8 cellular contexts compared by ENCODE assay signal in genomic region chr17:83081561-83082201, GRCh38. TPM values are rescaled to one million over a fixed set of nuclear protein-coding genes. Genes with fewer than 3 reads are reported as not detected.
DNase-seq lines count a peak whose midpoint lies in the region; ATAC-seq and TF ChIP-seq lines count a peak whose summit lies in the region.

No MANE protein-coding gene starts in this region.

- WGBS in prostate gland, result 80% methylated on average over 26 of the region's 26 CpGs

- peak overlapping the region; percentile 36 for H3K27ac Mint-ChIP-seq in CD4-positive, alpha-beta T cell
- H3K27ac Mint-ChIP-seq in T-helper 17 cell, result peak overlapping the region; percentile 72

- no peak for TF ChIP-seq POLR2A in prostate gland (IDR thresholded peaks at IDR 0.05)

- H3K9me3 ChIP-seq in CD4-positive, alpha-beta T cell (ENCODE audit: control insufficient read depth, low read length), result no peaks in the 10 kb centered on the region
- H3K9me3 ChIP-seq in T-helper 17 cell (ENCODE audit: control insufficient read depth, low read length, poor library complexity, severe bottlenecking) (no peaks in the 10 kb centered on the region), prostate gland (no peaks in the 10 kb centered on the region)

- peaks cover 10% of the 10 kb centered on the region for H3K27me3 ChIP-seq in CD4-positive, alpha-beta T cell (ENCODE audit: control insufficient read depth, insufficient read depth, low read length)
- no peaks in the 10 kb centered on the region for H3K27me3 ChIP-seq in prostate gland (replicated peaks; ENCODE audit: insufficient read depth)

- intact Hi-C loops in CD4-positive, alpha-beta T cell (cut with DNase I, micrococcal nuclease), result no loop called here
- intact Hi-C loops in prostate gland (cut with DNase I), result no loop called here

- H3K4me1 Mint-ChIP-seq in CD4-positive, alpha-beta T cell (ENCODE audit: low read depth), result peaks cover 7% of the 10 kb centered on the region
- H3K4me1 Mint-ChIP-seq in T-helper 17 cell, result peaks cover 21% of the 10 kb centered on the region

- H3K4me3 ChIP-seq in prostate gland, result peak overlapping the region; percentile 70 to 71

- TF ChIP-seq CTCF in CD4-positive, alpha-beta T cell (IDR thresholded peaks at IDR 0.05), result no peak
- TF ChIP-seq CTCF in prostate gland (IDR thresholded peaks at IDR 0.05), result no peak

- DNase-seq in CD4-positive, alpha-beta T cell, result no peak
- no peak for DNase-seq in T-helper 17 cell
- peak; percentile 38 for DNase-seq in fibroblast of the conjunctiva (ENCODE audit: low read depth)
- DNase-seq in prostate gland (ENCODE audit: low spot score), result no peak
- no peak for DNase-seq in NCI-H345 (lab: John Stamatoyannopoulos, UW)
- DNase-seq in stimulated activated naive CD4-positive, alpha-beta T cell (lab: John Stamatoyannopoulos, UW), result no peak

- no peaks in the 10 kb centered on the region for H3K36me3 Mint-ChIP-seq in CD4-positive, alpha-beta T cell (ENCODE audit: low read depth)
- H3K36me3 Mint-ChIP-seq in T-helper 17 cell (ENCODE audit: low read depth), result no peaks in the 10 kb centered on the region

- H3K27ac ChIP-seq in CD4-positive, alpha-beta T cell (ENCODE audit: low read depth, low read length), result no peak overlapping the region
- H3K27ac ChIP-seq in prostate gland, result peak overlapping the region; percentile 53 to 69

- POLR2A ChIA-PET in CD4-positive, alpha-beta T cell (lab: Charles Lee), result no interaction called here

- peak overlapping the region; percentile 78 for H3K4me3 Mint-ChIP-seq in CD4-positive, alpha-beta T cell
- H3K4me3 Mint-ChIP-seq in T-helper 17 cell, result peak overlapping the region; percentile 79

- no peaks in the 10 kb centered on the region for H3K36me3 ChIP-seq in prostate gland

- peaks cover 11% of the 10 kb centered on the region for H3K4me1 ChIP-seq in prostate gland (replicated peaks)

- H3K27me3 Mint-ChIP-seq in CD4-positive, alpha-beta T cell, result peaks cover 23% of the 10 kb centered on the region
- H3K27me3 Mint-ChIP-seq in T-helper 17 cell, result no peaks in the 10 kb centered on the region

- H3K9me3 Mint-ChIP-seq in CD4-positive, alpha-beta T cell, result no peaks in the 10 kb centered on the region

- CTCF ChIA-PET in CD4-positive, alpha-beta T cell (lab: Charles Lee), result no interaction called here

- ATAC-seq in CD4-positive, alpha-beta T cell (ENCODE audit: poor library complexity), result no peak
- ATAC-seq in T-helper 17 cell (no peak), HG03520 (IDR thresholded peaks at IDR 0.05; ENCODE audit: unreplicated experiment) (no peak), GM19395 (IDR thresholded peaks at IDR 0.05; ENCODE audit: unreplicated experiment) (no peak)

RNA-seq across cellular contexts. Expression of gene METRNL, which starts 2.3 kb away (rescaled TPM):
- 10 to 100 TPM; 24.5 to 26.9 TPM for total RNA-seq in CD4-positive, alpha-beta T cell
- total RNA-seq in T-helper 17 cell, result 10 to 100 TPM; 24.0 to 26.2 TPM
- total RNA-seq in prostate gland, result 10 to 100 TPM; 22.4 to 59.4 TPM
